Comparison of ENCODE assay signal across 23 cellular contexts in the genomic region with DNA sequence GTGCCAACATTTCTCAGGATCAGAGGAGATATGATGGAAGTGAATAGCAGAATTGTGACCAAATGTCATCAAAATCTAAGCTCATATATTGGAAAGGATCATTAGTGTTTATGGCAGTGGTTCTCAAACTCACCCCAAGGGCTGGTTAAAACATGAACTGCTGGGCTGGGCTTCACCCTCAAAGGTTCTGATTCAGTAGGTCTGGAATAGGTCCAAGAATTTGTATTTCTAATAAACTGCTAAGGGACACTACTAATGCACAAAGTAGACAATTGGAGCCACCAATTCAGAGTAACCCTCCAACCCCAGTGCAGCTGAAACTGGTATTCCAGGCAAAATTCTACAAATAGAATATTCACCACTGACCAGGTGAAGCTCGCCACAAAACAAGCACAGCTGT.
A peak's percentile ranks its signal among the peaks of the same experiment; 100 is the strongest.
DNase-seq lines count a peak whose midpoint lies in the region; ATAC-seq, FAIRE-seq and TF ChIP-seq lines count a peak whose summit lies in the region.
"Had no signal": no experiment of that assay in that cellular context is flagged by ENCODE, and none has a peak within 500 bp of the region (broad histone marks: within the 10 kb centered on the region; RNA-seq: fewer than 3 reads in every experiment).

No MANE protein-coding gene starts in this region.

- H3F3A ChIP-seq in GM23248 (ENCODE audit: insufficient read depth): 0 out of 2 replicates have a peak, but pooled peaks cover 2% of the 10 kb centered on the region

- FAIRE-seq in A549 (lab: Jason Lieb, UNC): no peak
- FAIRE-seq in RCC 7860 (lab: Jason Lieb, UNC): no peak

- POLR2A ChIA-PET in A549 (lab: Yijun Ruan, JAX): no interaction called here
- POLR2A ChIA-PET in RWPE1 (lab: Yijun Ruan, JAX; ENCODE audit: low non-redundant PET): no interaction called here

- H3K4me2 ChIP-seq in A549 (peak overlapping the region; percentile 42), GM23248 (ENCODE audit: unreplicated experiment) (peak overlapping the region; percentile 83)

- H2AFZ ChIP-seq in GM23248: peak overlapping the region; percentile 47

- 74% methylated on average over 1 of the region's 1 CpG for WGBS in A549 (ENCODE audit: missing lambda C conversion rate)
- 92 to 94% methylated on average over 1 of the region's 1 CpG for WGBS in GM23248 (ENCODE audit: low coverage in 1 of 2, low lambda C conversion rate in 2 of 2, missing lambda C conversion rate in 2 of 2), 2 experiments
- WGBS in transverse colon (ENCODE audit: low coverage in 1 of 2), 2 donors: 74% methylated on average over 1 of the region's 1 CpG; no CpG with 5 or more reads in 1 of the 2 donors

- TF ChIP-seq POLR2A in A549 (IDR thresholded peaks at IDR 0.05; ENCODE audit: low read length) (no peak), transverse colon (IDR thresholded peaks at IDR 0.05) (no peak)

- CTCF ChIA-PET in A549 (lab: Yijun Ruan, JAX): no interaction called here
- CTCF ChIA-PET in RWPE1 (lab: Yijun Ruan, JAX): no interaction called here

- H3K4me3 Mint-ChIP-seq in stimulated activated naive CD8-positive, alpha-beta T cell treated with anti-CD3 and anti-CD28 coated beads, Interleukin-15, amount 100 ng/mL, for 72 hours: no peak overlapping the region
- H3K4me3 Mint-ChIP-seq: activated naive CD8-positive, alpha-beta T cell treated with anti-CD3 and anti-CD28 coated beads for 36 hours; naive B cell had no signal

- H3K4me1 ChIP-seq in A549 (peaks cover 16% of the 10 kb centered on the region; the same call in 2 of the 3 replicates), GM23248 (ENCODE audit: insufficient read depth) (peaks cover 11% of the 10 kb centered on the region), transverse colon (peaks cover 0 to 3% (median 0%) of the 10 kb centered on the region in 4 donors)
- H3K4me1 ChIP-seq: BE2C had no signal

- H3K9ac ChIP-seq in GM23248: no peak overlapping the region

- no peaks in the 10 kb centered on the region for H3K27me3 ChIP-seq in GM23248 (replicated peaks; ENCODE audit: insufficient read depth)
- H3K27me3 ChIP-seq in transverse colon: no peaks in the 10 kb centered on the region
- H3K27me3 ChIP-seq: BE2C, vagina had no signal

- intact Hi-C loops in transverse colon (cut with DNase I; ENCODE audit: low total_unique reads): no loop called here

- TF ChIP-seq RAD21 in A549 (conservative IDR thresholded peaks at IDR 0.05 in 1 of 2, IDR thresholded peaks at IDR 0.05 in 1 of 2): no peak

- H3K4me3 ChIP-seq in A549 (no peak overlapping the region), GM23248 (peak overlapping the region; percentile 56), fibroblast of mammary gland (ENCODE audit: control insufficient read depth, low read depth, low read length) (no peak overlapping the region), transverse colon (no peak overlapping the region)
- H3K4me3 ChIP-seq: thoracic aorta, vagina had no signal

- DNase-seq in A549 (ENCODE audit: low read depth in 1 of 2, low spot score in 1 of 2) (no peak), GM23248 (peak; percentile 54), RWPE1 (ENCODE audit: low spot score) (peak; percentile 15), fibroblast of mammary gland (ENCODE audit: low read depth) (peak; percentile 37), RCC 7860 (ENCODE audit: low spot score) (no peak), glomerular visceral epithelial cell (ENCODE audit: extremely low spot score) (no peak), transverse colon (no peak)
- DNase-seq in stimulated activated naive CD8-positive, alpha-beta T cell treated with anti-CD3 and anti-CD28 coated beads, Interleukin-15, amount 100 ng/mL, for 72 hours: no peak
- DNase-seq: activated effector memory CD4-positive, alpha-beta T cell treated with anti-CD3 and anti-CD28 coated beads, Interleukin-2, amount 50 U/mL, for 16 hours; activated naive CD8-positive, alpha-beta T cell treated with anti-CD3 and anti-CD28 coated beads for 36 hours; BE2C; cerebellar nuclear complex; DMS79; foreskin melanocyte; KBM-7; naive B cell; NCI-H1436; NCI-H2081 treated with DMSO at 0.1 percent for 48 hours; NCI-H345; NCI-H748 treated with DMSO at 0.1 percent for 48 hours; stimulated activated naive CD4-positive, alpha-beta T cell treated with Interleukin-2 at 50 U/mL for 16 hours had no signal

- H3K9me2 ChIP-seq in GM23248 (ENCODE audit: insufficient read depth): no peaks in the 10 kb centered on the region

- H3K36me3 ChIP-seq in GM23248 (ENCODE audit: low read depth): no peaks in the 10 kb centered on the region
- H3K36me3 ChIP-seq in transverse colon: no peaks in the 10 kb centered on the region
- H3K36me3 ChIP-seq: BE2C, thoracic aorta, vagina had no signal

- TF ChIP-seq EP300 in A549 (IDR thresholded peaks at IDR 0.05): no peak
- no peak for TF ChIP-seq EP300 in transverse colon (IDR thresholded peaks at IDR 0.05; ENCODE audit: low read depth)

- TF ChIP-seq CTCF in A549 (IDR thresholded peaks at IDR 0.05) (no peak), RWPE1 (conservative IDR thresholded peaks at IDR 0.05; ENCODE audit: low read depth) (no peak), fibroblast of mammary gland (conservative IDR thresholded peaks at IDR 0.05; ENCODE audit: control insufficient read depth, insufficient read depth, low read depth, low read length) (no peak), transverse colon (IDR thresholded peaks at IDR 0.05) (no peak)

- no peaks in the 10 kb centered on the region for H3K79me2 ChIP-seq in GM23248 (ENCODE audit: insufficient read depth)

- H3K27ac ChIP-seq in A549 (no peak overlapping the region), GM23248 (no peak overlapping the region), RWPE1 (no peak overlapping the region), transverse colon (no peak overlapping the region)
- H3K27ac ChIP-seq: thoracic aorta, vagina had no signal

- peaks cover 0 to 3% of the 10 kb centered on the region in 2 donors for H3K9me3 Mint-ChIP-seq in stimulated activated naive CD8-positive, alpha-beta T cell treated with anti-CD3 and anti-CD28 coated beads, Interleukin-15, amount 100 ng/mL, for 72 hours
- H3K9me3 Mint-ChIP-seq: activated naive CD8-positive, alpha-beta T cell treated with anti-CD3 and anti-CD28 coated beads for 36 hours had no signal

- no peak for ATAC-seq in A549
- ATAC-seq in stimulated activated naive CD8-positive, alpha-beta T cell treated with anti-CD3 and anti-CD28 coated beads, Interleukin-15, amount 100 ng/mL, for 72 hours: no peak

- no peaks in the 10 kb centered on the region for H3K4me1 Mint-ChIP-seq in stimulated activated naive CD8-positive, alpha-beta T cell treated with anti-CD3 and anti-CD28 coated beads, Interleukin-15, amount 100 ng/mL, for 72 hours
- H3K4me1 Mint-ChIP-seq: activated naive CD8-positive, alpha-beta T cell treated with anti-CD3 and anti-CD28 coated beads for 36 hours; naive B cell had no signal

- no peaks in the 10 kb centered on the region for H3K9me3 ChIP-seq in A549
- H3K9me3 ChIP-seq in GM23248 (ENCODE audit: low read depth): no peaks in the 10 kb centered on the region
- H3K9me3 ChIP-seq in transverse colon: no peaks in the 10 kb centered on the region
- H3K9me3 ChIP-seq: BE2C, thoracic aorta, vagina had no signal

- H3K27ac Mint-ChIP-seq in stimulated activated naive CD8-positive, alpha-beta T cell treated with anti-CD3 and anti-CD28 coated beads, Interleukin-15, amount 100 ng/mL, for 72 hours: no peak overlapping the region
- H3K27ac Mint-ChIP-seq: activated naive CD8-positive, alpha-beta T cell treated with anti-CD3 and anti-CD28 coated beads for 36 hours; naive B cell had no signal

- no peaks in the 10 kb centered on the region for H4K20me1 ChIP-seq in GM23248 (ENCODE audit: insufficient read depth)

- no peaks in the 10 kb centered on the region for H3K27me3 Mint-ChIP-seq in stimulated activated naive CD8-positive, alpha-beta T cell treated with anti-CD3 and anti-CD28 coated beads, Interleukin-15, amount 100 ng/mL, for 72 hours
- H3K27me3 Mint-ChIP-seq: activated naive CD8-positive, alpha-beta T cell treated with anti-CD3 and anti-CD28 coated beads for 36 hours had no signal

- in situ Hi-C loops in GM23248 (cut with MboI) (no loop called here), transverse colon (cut with MboI; ENCODE audit: low pct_ligation_motif_present in 1 of 4, low pct_unique_long_range_greater_than_20kb in 1 of 4, low sequenced_read_pairs in 3 of 4) (no loop called here)

TF ChIP-seq in A549, 52 proteins besides CTCF, POLR2A, EP300 and RAD21 (continues in another document):
- no peak for TF ChIP-seq SREBF2 (IDR thresholded peaks at IDR 0.05)
- TF ChIP-seq CHD2 (IDR thresholded peaks at IDR 0.05; ENCODE audit: low read length, partially characterized antibody): no peak
- TF ChIP-seq, protein P1, sequence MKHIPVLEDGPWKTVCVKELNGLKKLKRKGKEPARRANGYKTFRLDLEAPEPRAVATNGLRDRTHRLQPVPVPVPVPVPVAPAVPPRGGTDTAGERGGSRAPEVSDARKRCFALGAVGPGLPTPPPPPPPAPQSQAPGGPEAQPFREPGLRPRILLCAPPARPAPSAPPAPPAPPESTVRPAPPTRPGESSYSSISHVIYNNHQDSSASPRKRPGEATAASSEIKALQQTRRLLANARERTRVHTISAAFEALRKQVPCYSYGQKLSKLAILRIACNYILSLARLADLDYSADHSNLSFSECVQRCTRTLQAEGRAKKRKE (CRISPR knock-in tag; IDR thresholded peaks at IDR 0.05; ENCODE audit: low read depth): no peak
- TF ChIP-seq SMC3 (IDR thresholded peaks at IDR 0.05): no peak
- TF ChIP-seq ZFP36 (IDR thresholded peaks at IDR 0.05; ENCODE audit: borderline replicate concordance, partially characterized antibody): no peak
- TF ChIP-seq, protein P2, sequence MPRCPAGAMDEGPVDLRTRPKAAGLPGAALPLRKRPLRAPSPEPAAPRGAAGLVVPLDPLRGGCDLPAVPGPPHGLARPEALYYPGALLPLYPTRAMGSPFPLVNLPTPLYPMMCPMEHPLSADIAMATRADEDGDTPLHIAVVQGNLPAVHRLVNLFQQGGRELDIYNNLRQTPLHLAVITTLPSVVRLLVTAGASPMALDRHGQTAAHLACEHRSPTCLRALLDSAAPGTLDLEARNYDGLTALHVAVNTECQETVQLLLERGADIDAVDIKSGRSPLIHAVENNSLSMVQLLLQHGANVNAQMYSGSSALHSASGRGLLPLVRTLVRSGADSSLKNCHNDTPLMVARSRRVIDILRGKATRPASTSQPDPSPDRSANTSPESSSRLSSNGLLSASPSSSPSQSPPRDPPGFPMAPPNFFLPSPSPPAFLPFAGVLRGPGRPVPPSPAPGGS (IDR thresholded peaks at IDR 0.05): no peak
- TF ChIP-seq, protein P3, sequence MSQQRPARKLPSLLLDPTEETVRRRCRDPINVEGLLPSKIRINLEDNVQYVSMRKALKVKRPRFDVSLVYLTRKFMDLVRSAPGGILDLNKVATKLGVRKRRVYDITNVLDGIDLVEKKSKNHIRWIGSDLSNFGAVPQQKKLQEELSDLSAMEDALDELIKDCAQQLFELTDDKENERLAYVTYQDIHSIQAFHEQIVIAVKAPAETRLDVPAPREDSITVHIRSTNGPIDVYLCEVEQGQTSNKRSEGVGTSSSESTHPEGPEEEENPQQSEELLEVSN (IDR thresholded peaks at IDR 0.05; ENCODE audit: borderline replicate concordance, low read depth): no peak

Comparison
In these comparisons a context has a peak if more than half of its experiments do, and no peak if none do; other contexts are left out.
1. DNase-seq: peak in GM23248 (single experiment), RWPE1 (single experiment) and fibroblast of mammary gland (single experiment); none in A549 (0 of 2), stimulated activated naive CD8-positive, alpha-beta T cell treated with anti-CD3 and anti-CD28 coated beads, Interleukin-15, amount 100 ng/mL, for 72 hours (0 of 2), RCC 7860 (single experiment), glomerular visceral epithelial cell (single experiment) and transverse colon (single experiment).